Comparison of ENCODE assay signal across 10 cellular contexts in the genomic region with DNA sequence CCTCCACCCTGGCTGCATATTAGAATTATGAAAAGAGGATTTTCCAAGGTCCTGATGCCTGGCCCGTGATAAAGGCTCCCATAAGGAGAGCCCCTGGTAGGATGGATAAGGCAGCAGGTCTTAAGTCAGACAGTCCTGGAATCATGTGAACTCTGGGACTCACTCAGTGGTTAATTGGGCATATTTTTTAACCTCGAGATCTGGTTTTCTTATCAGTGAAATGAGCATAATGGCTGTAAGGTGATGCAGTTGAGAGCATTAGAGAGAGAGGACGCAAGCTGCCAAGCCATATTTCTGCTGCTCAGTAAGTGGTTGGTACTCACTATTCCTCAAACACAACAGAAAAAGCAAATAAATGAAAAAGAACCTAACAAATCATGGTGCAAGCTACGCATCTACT.
"Had no signal": no experiment of that assay in that cellular context is flagged by ENCODE, and none has a peak within 500 bp of the region (broad histone marks: within the 10 kb centered on the region; RNA-seq: fewer than 3 reads in every experiment).

No MANE protein-coding gene starts in this region.

- H3K4me3 Mint-ChIP-seq: naive thymus-derived CD4-positive, alpha-beta T cell had no signal

- DNase-seq: activated CD4-positive, alpha-beta T cell treated with anti-CD3 and anti-CD28 coated beads for 1 hour; activated CD4-positive, alpha-beta T cell treated with anti-CD3 and anti-CD28 coated beads, Interleukin-2, amount 50 U/mL, for 48 hours; esophagus squamous epithelium; foreskin fibroblast; glutamatergic neuron; naive thymus-derived CD4-positive, alpha-beta T cell; stimulated activated CD4-positive, alpha-beta T cell treated with anti-CD3 and anti-CD28 coated beads, Interleukin-2, amount 100 ng/mL, for 48 hours; stimulated activated naive CD8-positive, alpha-beta T cell treated with anti-CD3 and anti-CD28 coated beads, Interleukin-15, Interleukin-2, amounts not matched to agents 100 U/mL and 50 U/mL, for 24 hours; upper lobe of left lung had no signal

- H3K27ac Mint-ChIP-seq: activated naive CD4-positive, alpha-beta T cell treated with anti-CD3 and anti-CD28 coated beads, Interleukin-2, amount 50 U/mL, for 72 hours had no signal

- H3K9me3 Mint-ChIP-seq: activated naive CD4-positive, alpha-beta T cell treated with anti-CD3 and anti-CD28 coated beads, Interleukin-2, amount 50 U/mL, for 72 hours; naive thymus-derived CD4-positive, alpha-beta T cell had no signal

- H3K27ac ChIP-seq: esophagus squamous epithelium, upper lobe of left lung had no signal

- H3K27me3 Mint-ChIP-seq: naive thymus-derived CD4-positive, alpha-beta T cell had no signal

- ATAC-seq: activated naive CD4-positive, alpha-beta T cell treated with anti-CD3 and anti-CD28 coated beads, Interleukin-2, amount 50 U/mL, for 72 hours; naive thymus-derived CD4-positive, alpha-beta T cell; stimulated activated naive CD8-positive, alpha-beta T cell treated with anti-CD3 and anti-CD28 coated beads, Interleukin-15, Interleukin-2, amounts not matched to agents 100 U/mL and 50 U/mL, for 24 hours had no signal
